25 cellular contexts compared by ENCODE assay signal in genomic region chr17:78016852-78017251, GRCh38. TPM values are rescaled to one million over a fixed set of nuclear protein-coding genes. Genes with fewer than 3 reads are reported as not detected.
DNase-seq lines count a peak whose midpoint lies in the region; ATAC-seq, FAIRE-seq and TF ChIP-seq lines count a peak whose summit lies in the region.
"Had no signal": no experiment of that assay in that cellular context is flagged by ENCODE, and none has a peak within 500 bp of the region (broad histone marks: within the 10 kb centered on the region; RNA-seq: fewer than 3 reads in every experiment).

No MANE protein-coding gene starts in this region.

- no peak overlapping the region; a peak in 1 of 4 replicates for H3K9ac ChIP-seq in K562 (ENCODE audit: insufficient read depth in 1 of 2, low read depth in 2 of 2, low read length in 2 of 2)
- H3K9ac ChIP-seq: BLaER1 had no signal

- H4K20me1 ChIP-seq in K562 (replicated peaks; ENCODE audit: control insufficient read depth, insufficient read depth, low read length), result no peaks in the 10 kb centered on the region
- H4K20me1 ChIP-seq: BLaER1 had no signal

- H3K36me3 Mint-ChIP-seq in activated T-cell treated with anti-CD3 and anti-CD28 coated beads, Interleukin-2, amount 50 U/mL, for 24 hours (ENCODE audit: low read depth), result peaks cover 17% of the 10 kb centered on the region
- H3K36me3 Mint-ChIP-seq in activated T-cell treated with anti-CD3 and anti-CD28 coated beads, Interleukin-2, amount 50 U/mL, for 72 hours (ENCODE audit: insufficient read depth in 2 of 2), result peaks cover 0 to 3% of the 10 kb centered on the region in 2 donors

- H3K27ac ChIP-seq in HEK293 (ENCODE audit: extremely low read depth, low read depth, low read length) (no peak overlapping the region), K562 (ENCODE audit: extremely low read depth, low read depth, low read length) (no peak overlapping the region; the same call in 2 of the 3 replicates)
- H3K27ac ChIP-seq: BLaER1 had no signal

- FAIRE-seq in K562 (lab: Jason Lieb, UNC), result peak; percentile 71
- FAIRE-seq: A204.1, GM12878, GM12892, GM18507 had no signal

- peak overlapping the region; percentile 38; the same call in 1 of the 2 replicates for H3K4me2 ChIP-seq in K562 (ENCODE audit: insufficient read depth, low read length)
- H3K4me2 ChIP-seq: BLaER1 had no signal

- no peak for ATAC-seq in activated T-cell treated with anti-CD3 and anti-CD28 coated beads, Interleukin-2, amount 50 U/mL, for 72 hours (replicated peaks in 1 of 2)
- peak; percentile 79 for ATAC-seq in K562
- ATAC-seq: GM12878 had no signal

- no peaks in the 10 kb centered on the region for H3K9me3 Mint-ChIP-seq in activated T-cell treated with anti-CD3 and anti-CD28 coated beads, Interleukin-2, amount 50 U/mL, for 24 hours
- H3K9me3 Mint-ChIP-seq in activated T-cell treated with anti-CD3 and anti-CD28 coated beads, Interleukin-2, amount 50 U/mL, for 72 hours, result no peaks in the 10 kb centered on the region
- H3K9me3 Mint-ChIP-seq: CD14-positive monocyte; CD4-positive, alpha-beta memory T cell; CD4-positive, CD25-positive, alpha-beta regulatory T cell; CD8-positive, alpha-beta memory T cell had no signal

- no peak for DNase-seq in activated T-cell treated with anti-CD3 and anti-CD28 coated beads, Interleukin-2, amount 50 U/mL, for 24 hours
- DNase-seq in activated T-cell treated with anti-CD3 and anti-CD28 coated beads, Interleukin-2, amount 50 U/mL, for 72 hours, result no peak
- DNase-seq in K562 (ENCODE audit: extremely low read depth in 1 of 4, low spot score in 3 of 4), result peak; percentile 28 to 72 (median 52)
- no peak for DNase-seq in activated naive CD4-positive, alpha-beta T cell treated with Interleukin-2 at 50 U/mL for 16 hours
- DNase-seq in NAMALWA (ENCODE audit: low spot score), result no peak
- DNase-seq: 8988T; ACHN; BE2C; C1 segment of cervical spinal cord; CD4-positive, alpha-beta memory T cell; CD4-positive, CD25-positive, alpha-beta regulatory T cell; CD8-positive, alpha-beta memory T cell; DMS 273 treated with DMSO at 0.1 percent for 48 hours; DMS153; DMS53; DND-41; EL; GDM1 had no signal

- TF ChIP-seq POLR2A in K562 (conservative IDR thresholded peaks at IDR 0.05), result no peak

- intact Hi-C loops in K562 (cut with micrococcal nuclease), result loop anchor here (5.0 to 10.0 kb wide), 2 partner anchors 102 to 170 kb away; no protein-coding TSS in a partner anchor

- POLR2A ChIA-PET in HEK293 (lab: Yijun Ruan, JAX) (interaction anchor here (4.8 kb wide), 1 partner anchor 59 kb away, joined by 31 read pairs; the partner anchor contains the start of gene TNRC6C), K562 (lab: Yijun Ruan, JAX) (interaction anchor here (0.9 to 1.2 kb wide), 2 partner anchors 19 to 270 kb away, joined by 3 read pairs; no protein-coding TSS in a partner anchor)

- TF ChIP-seq CTCF in HEK293 (tag by site-specific recombination; IDR thresholded peaks at IDR 0.05) (no peak), K562 (IDR thresholded peaks at IDR 0.05 in 2 of 3, conservative IDR thresholded peaks at IDR 0.05 in 1 of 3; ENCODE audit: insufficient read depth in 2 of 3, low read depth in 1 of 3, low read length in 3 of 3) (no peak)

- H3K4me1 Mint-ChIP-seq in activated T-cell treated with anti-CD3 and anti-CD28 coated beads, Interleukin-2, amount 50 U/mL, for 24 hours (ENCODE audit: low read depth), result peaks cover 37% of the 10 kb centered on the region
- H3K4me1 Mint-ChIP-seq in activated T-cell treated with anti-CD3 and anti-CD28 coated beads, Interleukin-2, amount 50 U/mL, for 72 hours (ENCODE audit: low read depth), result peaks cover 36% of the 10 kb centered on the region

- H2AFZ ChIP-seq in K562 (ENCODE audit: low read depth, low read length), result peak overlapping the region; percentile 47; the same call in 1 of the 2 replicates

- H3K4me3 Mint-ChIP-seq in activated T-cell treated with anti-CD3 and anti-CD28 coated beads, Interleukin-2, amount 50 U/mL, for 24 hours, result no peak overlapping the region
- H3K4me3 Mint-ChIP-seq in activated T-cell treated with anti-CD3 and anti-CD28 coated beads, Interleukin-2, amount 50 U/mL, for 72 hours, result no peak overlapping the region
- H3K4me3 Mint-ChIP-seq: CD14-positive monocyte; CD4-positive, CD25-positive, alpha-beta regulatory T cell; CD8-positive, alpha-beta memory T cell had no signal

- peaks cover 5% of the 10 kb centered on the region for H3K9me1 ChIP-seq in K562 (ENCODE audit: control insufficient read depth, insufficient read depth, low read length)

- CTCF ChIA-PET in HEK293 (lab: Yijun Ruan, JAX) (interaction anchor here (0.6 to 10.5 kb wide), 11 partner anchors 11 to 1205 kb away, joined by 3 to 119 read pairs (median 4); no protein-coding TSS in a partner anchor), K562 (lab: Yijun Ruan, JAX; ENCODE audit: low intra/inter-chr PET ratio) (interaction anchor here (0.6 to 1.1 kb wide), 3 partner anchors 102 to 244 kb away, joined by 3 read pairs; no protein-coding TSS in a partner anchor)

- H3K4me1 ChIP-seq in HEK293 (ENCODE audit: control insufficient read depth, insufficient read depth, low read length), result no peaks in the 10 kb centered on the region
- peaks cover 11 to 31% of the 10 kb centered on the region in 2 experiments; a peak in 4 of 5 replicates for H3K4me1 ChIP-seq in K562 (replicated peaks in 1 of 2; ENCODE audit: control insufficient read depth in 2 of 2, insufficient read depth in 2 of 2, low read length in 2 of 2)
- H3K4me1 ChIP-seq: BE2C, BLaER1 had no signal

- H3K79me2 ChIP-seq in K562 (ENCODE audit: control insufficient read depth, insufficient read depth, low read length), result no peaks in the 10 kb centered on the region

- TF ChIP-seq RAD21 in K562 (CRISPR knock-in tag; conservative IDR thresholded peaks at IDR 0.05 in 1 of 2, IDR thresholded peaks at IDR 0.05 in 1 of 2), result no peak

- H3K36me3 ChIP-seq in HEK293 (ENCODE audit: control insufficient read depth in 2 of 2, insufficient read depth in 1 of 2, low read length in 2 of 2) (peaks cover 0 to 2% of the 10 kb centered on the region in 2 experiments; a peak in 1 of 3 replicates), K562 (ENCODE audit: control insufficient read depth, insufficient read depth, low read length) (no peaks in the 10 kb centered on the region; the same call in 2 of the 3 replicates)

- no peaks in the 10 kb centered on the region for H3K27me3 ChIP-seq in K562 (ENCODE audit: control insufficient read depth in 2 of 2, insufficient read depth in 2 of 2, low read length in 2 of 2)
- H3K27me3 ChIP-seq: BE2C, BLaER1 had no signal

- H3K9me3 ChIP-seq in HEK293 (ENCODE audit: control insufficient read depth, insufficient read depth, low read depth, low read length) (no peaks in the 10 kb centered on the region), K562 (replicated peaks; ENCODE audit: control insufficient read depth, insufficient read depth, low read depth, low read length) (no peaks in the 10 kb centered on the region)
- H3K9me3 ChIP-seq: BE2C, BLaER1 had no signal

- no peaks in the 10 kb centered on the region for H3K27me3 Mint-ChIP-seq in activated T-cell treated with anti-CD3 and anti-CD28 coated beads, Interleukin-2, amount 50 U/mL, for 24 hours
- no peaks in the 10 kb centered on the region for H3K27me3 Mint-ChIP-seq in activated T-cell treated with anti-CD3 and anti-CD28 coated beads, Interleukin-2, amount 50 U/mL, for 72 hours (ENCODE audit: low read depth)
- H3K27me3 Mint-ChIP-seq: CD4-positive, alpha-beta memory T cell; CD4-positive, CD25-positive, alpha-beta regulatory T cell; CD8-positive, alpha-beta memory T cell had no signal

- no peak overlapping the region for H3K4me3 ChIP-seq in HEK293 (ENCODE audit: low read depth, low read length)
- no peak overlapping the region for H3K4me3 ChIP-seq in K562
- H3K4me3 ChIP-seq: BLaER1, GM12878 had no signal

- H3K27ac Mint-ChIP-seq in activated T-cell treated with anti-CD3 and anti-CD28 coated beads, Interleukin-2, amount 50 U/mL, for 24 hours, result peak overlapping the region; percentile 4
- no peak overlapping the region for H3K27ac Mint-ChIP-seq in activated T-cell treated with anti-CD3 and anti-CD28 coated beads, Interleukin-2, amount 50 U/mL, for 72 hours
- H3K27ac Mint-ChIP-seq: CD14-positive monocyte; CD8-positive, alpha-beta memory T cell had no signal

- WGBS in K562 (ENCODE audit: insufficient coverage, low coverage, missing lambda C conversion rate), result 11% methylated on average over 1 of the region's 1 CpG

- no peak for TF ChIP-seq EP300 in K562 (IDR thresholded peaks at IDR 0.05; ENCODE audit: low read length)

- in situ Hi-C loops in K562 (cut with MboI), result loop anchor here (5.0 to 10.0 kb wide), 2 partner anchors 245 to 472 kb away; no protein-coding TSS in a partner anchor

- no TSS peak for BruUV-seq in K562 (replicated peaks; lab: Mats Ljungman, UMichigan)

TF ChIP-seq in HEK293, 187 proteins besides CTCF, POLR2A, EP300 and RAD21:
- TF ChIP-seq ZBTB48 (tag by site-specific recombination; IDR thresholded peaks at IDR 0.05), result peak; percentile 47; the same call in 1 of the 2 replicates
- TF ChIP-seq KLF10 (tag by site-specific recombination; IDR thresholded peaks at IDR 0.05), result no peak

TF ChIP-seq in K562, 482 proteins besides CTCF, POLR2A, EP300 and RAD21 (continues in another document):
- no peak for TF ChIP-seq GTF2F1 (IDR thresholded peaks at IDR 0.05; ENCODE audit: low read depth, low read length)
- TF ChIP-seq RFX7 (CRISPR knock-in tag; IDR thresholded peaks at IDR 0.05), result no peak
- TF ChIP-seq TSC22D4 (tag; IDR thresholded peaks at IDR 0.05), result no peak
- no peak for TF ChIP-seq ZNF77 (CRISPR knock-in tag; IDR thresholded peaks at IDR 0.05)

RNA-seq across cellular contexts. Expression of gene TNRC6C, which starts 58.3 kb away (rescaled TPM):
- total RNA-seq in activated T-cell treated with anti-CD3 and anti-CD28 coated beads, Interleukin-2, amount 50 U/mL, for 72 hours, result 10 to 100 TPM; 26.5 to 30.5 TPM
- 13.1 and 18.3 TPM in 2 replicates for total RNA-seq in K562 (2011; cell fraction: chromatin; rRNA removed; ENCODE audit: low replicate concordance)
- total RNA-seq in K562 (2011; cell fraction: nucleolus; rRNA removed), result 5.5 and 8.3 TPM in 2 replicates
- 8.8 and 10.2 TPM in 2 replicates for total RNA-seq in K562 (2011; cell fraction: nucleoplasm; rRNA removed)
- total RNA-seq in K562 (2014; rRNA removed), result 1.4 and 2.4 TPM in 2 replicates
- 1.9 and 3.0 TPM in 2 replicates for total RNA-seq in K562 (2014; rRNA removed; fragmentation: Illumina TruSeq; extraction: Trizol)
- 2.6 and 2.8 TPM in 2 replicates for total RNA-seq in K562 (2015; rRNA removed; fragmentation: Illumina TruSeq; extraction: Trizol)
- total RNA-seq in K562 (2021), result 4.9 and 6.3 TPM in 2 replicates
- 0.60 and 0.96 TPM in 2 replicates for polyA plus RNA-seq in K562 (2011; rRNA removed)
- polyA plus RNA-seq in K562 (2011; cell fraction: cytosol; rRNA removed), result 0.28 and 0.45 TPM in 2 replicates
- polyA plus RNA-seq in K562 (2011; cell fraction: nucleus; rRNA removed), result 2.1 and 3.4 TPM in 2 replicates
- polyA plus RNA-seq in K562 (2012), result 1.5 and 2.4 TPM in 2 replicates
- 2.2 and 2.3 TPM in 2 replicates for polyA plus RNA-seq in K562 (2014; fragmentation: Illumina TruSeq; extraction: Trizol)
- polyA plus RNA-seq in K562 (2014; fragmentation: Nextera tagmentation; extraction: Ambion mirVana), result under 1 TPM; 0.20 to 0.30 TPM
- polyA plus RNA-seq in K562 (2014; rRNA removed), result 0.81 and 2.5 TPM in 2 replicates
- polyA minus RNA-seq in K562 (2011; rRNA and poly(A)+ RNA removed), result 3.2 and 4.1 TPM in 2 replicates
- 0.86 and 1.5 TPM in 2 replicates for polyA minus RNA-seq in K562 (2011; cell fraction: cytosol; rRNA and poly(A)+ RNA removed)
- polyA minus RNA-seq in K562 (2011; cell fraction: nucleus; rRNA and poly(A)+ RNA removed), result 2.3 and 3.1 TPM in 2 replicates

Comparison
In these comparisons a context has a peak if more than half of its experiments do, and no peak if none do; other contexts are left out.
1. DNase-seq: peak in K562 (4 of 4); none in activated T-cell treated with anti-CD3 and anti-CD28 coated beads, Interleukin-2, amount 50 U/mL, for 24 hours (single experiment), activated T-cell treated with anti-CD3 and anti-CD28 coated beads, Interleukin-2, amount 50 U/mL, for 72 hours (0 of 2), activated naive CD4-positive, alpha-beta T cell treated with Interleukin-2 at 50 U/mL for 16 hours (single experiment) and NAMALWA (single experiment).